ENCODE assay signal across 21 cellular contexts in the genomic region with DNA sequence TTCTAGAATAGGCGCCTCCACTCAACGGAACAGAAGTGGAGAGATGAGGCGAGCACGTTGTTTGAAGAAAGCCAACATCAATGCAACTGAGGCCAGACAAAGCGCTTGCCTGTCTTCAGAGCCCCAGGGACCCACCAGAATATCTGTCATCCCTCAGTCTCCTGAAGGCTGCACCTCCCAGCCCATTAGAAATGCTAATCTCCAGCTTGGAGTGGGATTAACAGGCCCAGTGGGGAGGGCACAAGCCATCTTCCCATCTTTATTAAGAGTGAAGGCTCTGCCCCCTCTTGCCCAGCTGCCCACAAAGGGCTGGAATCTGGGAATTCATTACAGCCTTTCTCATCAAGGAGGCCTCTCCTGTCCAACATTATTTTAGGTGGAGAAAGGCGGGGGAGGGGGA. TPM values are rescaled to one million over a fixed set of nuclear protein-coding genes. Genes with fewer than 3 reads are reported as not detected.
DNase-seq lines count a peak whose midpoint lies in the region; ATAC-seq and TF ChIP-seq lines count a peak whose summit lies in the region.
"Had no signal": no experiment of that assay in that cellular context is flagged by ENCODE, and none has a peak within 500 bp of the region (broad histone marks: within the 10 kb centered on the region; RNA-seq: fewer than 3 reads in every experiment).

No MANE protein-coding gene starts in this region.

- POLR2A ChIA-PET in WTC11 (lab: Charles Lee) (no interaction called here), MCF 10A (lab: Yijun Ruan, JAX) (interaction anchor here (0.9 to 1.3 kb wide), 2 partner anchors 11 to 56 kb away, joined by 4 to 5 read pairs; no protein-coding TSS in a partner anchor)

- H3K36me3 ChIP-seq in HUES48 (ENCODE audit: control insufficient read depth, insufficient read depth, low read length): no peaks in the 10 kb centered on the region
- H3K36me3 ChIP-seq: MG63, SJSA1 had no signal

- H3K4me3 ChIP-seq in HUES48 (ENCODE audit: low read depth, low read length): no peak overlapping the region
- H3K4me3 ChIP-seq: MG63, SJSA1 had no signal

- H3K36me3 Mint-ChIP-seq in WTC11 (no peaks in the 10 kb centered on the region), MCF 10A (ENCODE audit: insufficient read depth, unreplicated experiment) (no peaks in the 10 kb centered on the region)
- H3K36me3 Mint-ChIP-seq: CD4-positive, CD25-positive, alpha-beta regulatory T cell had no signal

- no TSS peak for BruUV-seq in MCF 10A (replicated peaks; lab: Mats Ljungman, UMichigan)

- no peaks in the 10 kb centered on the region for H3K9me3 Mint-ChIP-seq in WTC11
- H3K9me3 Mint-ChIP-seq in MCF 10A (ENCODE audit: unreplicated experiment): no peaks in the 10 kb centered on the region

- H3K27ac Mint-ChIP-seq in WTC11 (no peak overlapping the region), MCF 10A (ENCODE audit: low read depth, unreplicated experiment) (no peak overlapping the region)
- H3K27ac Mint-ChIP-seq: CD4-positive, CD25-positive, alpha-beta regulatory T cell had no signal

- ATAC-seq in WTC11: peak; percentile 68
- ATAC-seq in GM18520 (IDR thresholded peaks at IDR 0.05; ENCODE audit: unreplicated experiment): no peak
- ATAC-seq: Panc1 had no signal

- peak overlapping the region; percentile 55 for H3K27ac ChIP-seq in HUES48 (ENCODE audit: low read depth, low read length)
- H3K27ac ChIP-seq: SJSA1 had no signal

- no peaks in the 10 kb centered on the region for H3K9me3 ChIP-seq in HUES48 (ENCODE audit: control insufficient read depth, insufficient read depth, low read length)
- H3K9me3 ChIP-seq: MG63, SJSA1 had no signal

- peaks cover 32% of the 10 kb centered on the region for H3K27me3 Mint-ChIP-seq in WTC11 (ENCODE audit: low read depth)
- H3K27me3 Mint-ChIP-seq in MCF 10A (ENCODE audit: insufficient read depth, unreplicated experiment): peaks cover 63% of the 10 kb centered on the region
- H3K27me3 Mint-ChIP-seq: CD4-positive, CD25-positive, alpha-beta regulatory T cell had no signal

- H3K9ac ChIP-seq in HUES48 (ENCODE audit: low read depth, low read length): no peak overlapping the region

- TF ChIP-seq CTCF in WTC11 (IDR thresholded peaks at IDR 0.05): no peak
- no peak for TF ChIP-seq CTCF in MCF 10A (IDR thresholded peaks at IDR 0.05; ENCODE audit: unreplicated experiment)

- no peaks in the 10 kb centered on the region for H3K27me3 ChIP-seq in HUES48 (ENCODE audit: control insufficient read depth, insufficient read depth, low read length)
- H3K27me3 ChIP-seq: MG63 had no signal

- H3K4me3 Mint-ChIP-seq in WTC11: no peak overlapping the region
- H3K4me3 Mint-ChIP-seq in MCF 10A (ENCODE audit: unreplicated experiment): no peak overlapping the region
- H3K4me3 Mint-ChIP-seq: CD4-positive, CD25-positive, alpha-beta regulatory T cell had no signal

- DNase-seq in WTC11 (ENCODE audit: low spot score): no peak
- DNase-seq in iPS-NIHi7 (ENCODE audit: extremely low spot score): peak; percentile 48
- no peak for DNase-seq in head of caudate nucleus
- no peak for DNase-seq in MCF 10A (ENCODE audit: unreplicated experiment)
- DNase-seq in midbrain (lab: John Stamatoyannopoulos, UW): no peak
- DNase-seq: CD4-positive, CD25-positive, alpha-beta regulatory T cell; COR-L47; DND-41; GOT3; Kasumi-1; MG63; NCI-H1417; NCI-H1694 treated with DMSO at 0.1 percent for 48 hours; NCI-H2107; NCI-H446 treated with DMSO at 0.1 percent for 48 hours; NK-92 treated with Interleukin-12 subunit alpha and Interleukin-12 subunit beta, amount 100 ng/mL, for 24 hours had no signal

- CTCF ChIA-PET in WTC11 (lab: Charles Lee): interaction anchor here (0.6 to 4.6 kb wide), 3 partner anchors 35 to 513 kb away, joined by 3 to 64 read pairs (median 4); no protein-coding TSS in a partner anchor
- CTCF ChIA-PET in MCF 10A (lab: Yijun Ruan, JAX): interaction anchor here (0.6 to 2.6 kb wide), 3 partner anchors 14 to 145 kb away, joined by 3 to 14 read pairs (median 3); no protein-coding TSS in a partner anchor

- intact Hi-C loops in head of caudate nucleus (cut with DNase I): no loop called here
- intact Hi-C loops in MCF 10A (cut with micrococcal nuclease): no loop called here

- H3K4me1 ChIP-seq in HUES48 (ENCODE audit: control insufficient read depth, insufficient read depth, low read length): peaks cover 6% of the 10 kb centered on the region; the same call in 1 of the 2 replicates
- H3K4me1 ChIP-seq: SJSA1 had no signal

- H3K4me1 Mint-ChIP-seq in WTC11: peaks cover 10% of the 10 kb centered on the region
- no peaks in the 10 kb centered on the region for H3K4me1 Mint-ChIP-seq in MCF 10A (ENCODE audit: insufficient read depth, unreplicated experiment)
- H3K4me1 Mint-ChIP-seq: CD4-positive, CD25-positive, alpha-beta regulatory T cell had no signal

TF ChIP-seq in WTC11, 78 proteins besides CTCF, POLR2A, EP300 and RAD21:
- TF ChIP-seq SMAD3 (CRISPR knock-in tag; IDR thresholded peaks at IDR 0.05; ENCODE audit: borderline replicate concordance) (no peak), ZSCAN18 (CRISPR knock-in tag; IDR thresholded peaks at IDR 0.05) (no peak), STAT6 (CRISPR knock-in tag; conservative IDR thresholded peaks at IDR 0.05; ENCODE audit: low read depth) (no peak), IRF1 (CRISPR knock-in tag; IDR thresholded peaks at IDR 0.05) (no peak), NR2C2 (CRISPR knock-in tag; IDR thresholded peaks at IDR 0.05) (no peak), NFYB (CRISPR knock-in tag; conservative IDR thresholded peaks at IDR 0.05; ENCODE audit: low read depth) (no peak)
TF ChIP-seq in WTC11: peak in this region for 0.

RNA-seq across cellular contexts. Expression of gene CNTN2, which starts 16.8 kb away (rescaled TPM):
- total RNA-seq in WTC11 (2021): 0.89 to 1.3 TPM (median 1.2 TPM) in 3 replicates
- 0.05 TPM in 1 of 2 replicates, not detected in the other for total RNA-seq in MCF 10A (2022)
- total RNA-seq: CD4-positive, CD25-positive, alpha-beta regulatory T cell; G401; SJSA1 had no signal

RNA-seq across cellular contexts. Expression of gene TMEM81, which starts 58.1 kb away (rescaled TPM):
- total RNA-seq in WTC11 (2021) (5.7 to 7.5 TPM (median 5.7 TPM) in 3 replicates), MCF 10A (2022) (4.2 and 4.8 TPM in 2 replicates)
